In the genomic region with DNA sequence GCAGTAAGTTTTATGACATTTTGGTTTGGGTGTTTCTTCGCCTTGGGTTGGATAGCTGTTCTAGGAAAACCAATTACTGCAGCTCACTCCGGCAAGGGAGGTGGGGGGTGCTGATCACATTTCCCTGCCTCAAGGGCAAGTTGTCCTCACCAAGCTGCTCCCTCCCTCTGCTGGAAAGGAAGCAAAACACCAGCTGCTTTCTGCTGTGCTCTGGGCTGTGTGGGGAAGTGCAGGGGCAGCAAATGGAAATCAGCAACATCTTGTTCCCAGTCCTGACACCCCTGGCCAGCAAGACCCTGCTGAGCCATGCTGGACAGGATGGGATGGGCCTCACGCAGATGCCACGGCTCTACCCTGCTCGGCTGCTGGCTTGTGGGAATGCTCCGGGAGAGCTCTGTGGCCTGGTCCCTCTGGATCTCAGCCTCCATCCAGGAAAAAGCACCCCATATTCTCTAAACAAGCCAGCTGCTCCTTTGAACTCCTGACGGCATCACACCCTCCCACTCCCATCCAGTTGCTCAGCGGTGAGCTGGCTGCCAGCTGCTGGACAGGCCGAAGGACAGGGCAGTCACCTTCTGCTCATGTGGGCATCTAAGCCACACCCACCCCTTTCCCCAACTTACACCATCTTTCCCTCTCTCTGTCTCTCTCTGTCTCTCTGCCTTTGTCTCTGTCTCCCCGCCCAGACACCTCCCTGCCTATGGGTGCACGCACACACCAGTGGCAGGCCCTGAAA, we compare ENCODE assay signal across 1 cellular context.
TF ChIP-seq lines count a peak whose summit lies in the region.

No MANE protein-coding gene starts in this region.

TF ChIP-seq in HepG2, 621 proteins besides CTCF, POLR2A, EP300 and RAD21 (continued from another document):
- TF ChIP-seq ZNF414 (CRISPR knock-in tag; IDR thresholded peaks at IDR 0.05) = no peak
- no peak for TF ChIP-seq KMT2B (CRISPR knock-in tag; IDR thresholded peaks at IDR 0.05)
- no peak for TF ChIP-seq GRHL1 (CRISPR knock-in tag; conservative IDR thresholded peaks at IDR 0.05)
- no peak for TF ChIP-seq PAX8 (CRISPR knock-in tag; IDR thresholded peaks at IDR 0.05; ENCODE audit: borderline replicate concordance)
- no peak for TF ChIP-seq NR3C1 (CRISPR knock-in tag; IDR thresholded peaks at IDR 0.05)
- no peak for TF ChIP-seq KLF9 (CRISPR knock-in tag; IDR thresholded peaks at IDR 0.05; ENCODE audit: low read depth)
- no peak for TF ChIP-seq HNF1A (IDR thresholded peaks at IDR 0.05; ENCODE audit: low read depth)
- TF ChIP-seq HNF1A (CRISPR knock-in tag; IDR thresholded peaks at IDR 0.05; ENCODE audit: borderline replicate concordance) = no peak
- no peak for TF ChIP-seq ZNF652 (CRISPR knock-in tag; IDR thresholded peaks at IDR 0.05; ENCODE audit: borderline replicate concordance, low read depth)
- no peak for TF ChIP-seq ZFY (CRISPR knock-in tag; IDR thresholded peaks at IDR 0.05)
- no peak for TF ChIP-seq HMG20B (CRISPR knock-in tag; conservative IDR thresholded peaks at IDR 0.05)
- TF ChIP-seq KDM4B (CRISPR knock-in tag; IDR thresholded peaks at IDR 0.05) = no peak
- TF ChIP-seq NR2F2 (IDR thresholded peaks at IDR 0.05; ENCODE audit: borderline replicate concordance, low read depth) = no peak
- TF ChIP-seq ZNF780A (CRISPR knock-in tag; IDR thresholded peaks at IDR 0.05) = no peak
- TF ChIP-seq ZNF737 (CRISPR knock-in tag; IDR thresholded peaks at IDR 0.05; ENCODE audit: borderline replicate concordance) = no peak
- no peak for TF ChIP-seq ZNF563 (CRISPR knock-in tag; IDR thresholded peaks at IDR 0.05)
- TF ChIP-seq SALL1 (CRISPR knock-in tag; IDR thresholded peaks at IDR 0.05) = 0 out of 2 replicates have a peak, but pooled peaks have one; percentile 19
- no peak for TF ChIP-seq NFE2 (CRISPR knock-in tag; IDR thresholded peaks at IDR 0.05)
- TF ChIP-seq, protein P1, sequence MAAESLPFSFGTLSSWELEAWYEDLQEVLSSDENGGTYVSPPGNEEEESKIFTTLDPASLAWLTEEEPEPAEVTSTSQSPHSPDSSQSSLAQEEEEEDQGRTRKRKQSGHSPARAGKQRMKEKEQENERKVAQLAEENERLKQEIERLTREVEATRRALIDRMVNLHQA (CRISPR knock-in tag; IDR thresholded peaks at IDR 0.05) = no peak
- no peak for TF ChIP-seq NFIC (IDR thresholded peaks at IDR 0.05; ENCODE audit: low read length)
- TF ChIP-seq SYNCRIP (IDR thresholded peaks at IDR 0.05; ENCODE audit: insufficient read depth, low read depth, low read length) = no peak
- no peak for TF ChIP-seq HDAC6 (IDR thresholded peaks at IDR 0.05; ENCODE audit: low read depth, low read length)
- TF ChIP-seq MXD4 (CRISPR knock-in tag; IDR thresholded peaks at IDR 0.05) = no peak
- no peak for TF ChIP-seq SP2 (CRISPR knock-in tag; IDR thresholded peaks at IDR 0.05)
- no peak for TF ChIP-seq ZBTB3 (CRISPR knock-in tag; IDR thresholded peaks at IDR 0.05; ENCODE audit: borderline replicate concordance, low read depth)
- TF ChIP-seq ZNF30 (CRISPR knock-in tag; IDR thresholded peaks at IDR 0.05) = no peak
- TF ChIP-seq SP4 (CRISPR knock-in tag; IDR thresholded peaks at IDR 0.05) = no peak
- no peak for TF ChIP-seq ZNF761 (CRISPR knock-in tag; conservative IDR thresholded peaks at IDR 0.05)
- TF ChIP-seq KAT8 (CRISPR knock-in tag; IDR thresholded peaks at IDR 0.05) = no peak
- no peak for TF ChIP-seq SIX4 (CRISPR knock-in tag; IDR thresholded peaks at IDR 0.05)
- no peak for TF ChIP-seq ZNF616 (CRISPR knock-in tag; IDR thresholded peaks at IDR 0.05; ENCODE audit: low read depth)
- TF ChIP-seq ZNF672 (CRISPR knock-in tag; IDR thresholded peaks at IDR 0.05) = no peak
- no peak for TF ChIP-seq ZC3H4 (CRISPR knock-in tag; IDR thresholded peaks at IDR 0.05; ENCODE audit: borderline replicate concordance)
- TF ChIP-seq, protein P2, sequence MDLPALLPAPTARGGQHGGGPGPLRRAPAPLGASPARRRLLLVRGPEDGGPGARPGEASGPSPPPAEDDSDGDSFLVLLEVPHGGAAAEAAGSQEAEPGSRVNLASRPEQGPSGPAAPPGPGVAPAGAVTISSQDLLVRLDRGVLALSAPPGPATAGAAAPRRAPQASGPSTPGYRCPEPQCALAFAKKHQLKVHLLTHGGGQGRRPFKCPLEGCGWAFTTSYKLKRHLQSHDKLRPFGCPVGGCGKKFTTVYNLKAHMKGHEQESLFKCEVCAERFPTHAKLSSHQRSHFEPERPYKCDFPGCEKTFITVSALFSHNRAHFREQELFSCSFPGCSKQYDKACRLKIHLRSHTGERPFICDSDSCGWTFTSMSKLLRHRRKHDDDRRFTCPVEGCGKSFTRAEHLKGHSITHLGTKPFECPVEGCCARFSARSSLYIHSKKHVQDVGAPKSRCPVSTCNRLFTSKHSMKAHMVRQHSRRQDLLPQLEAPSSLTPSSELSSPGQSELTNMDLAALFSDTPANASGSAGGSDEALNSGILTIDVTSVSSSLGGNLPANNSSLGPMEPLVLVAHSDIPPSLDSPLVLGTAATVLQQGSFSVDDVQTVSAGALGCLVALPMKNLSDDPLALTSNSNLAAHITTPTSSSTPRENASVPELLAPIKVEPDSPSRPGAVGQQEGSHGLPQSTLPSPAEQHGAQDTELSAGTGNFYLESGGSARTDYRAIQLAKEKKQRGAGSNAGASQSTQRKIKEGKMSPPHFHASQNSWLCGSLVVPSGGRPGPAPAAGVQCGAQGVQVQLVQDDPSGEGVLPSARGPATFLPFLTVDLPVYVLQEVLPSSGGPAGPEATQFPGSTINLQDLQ (CRISPR knock-in tag; IDR thresholded peaks at IDR 0.05) = no peak
- TF ChIP-seq ZNF777 (CRISPR knock-in tag; IDR thresholded peaks at IDR 0.05) = no peak
- no peak for TF ChIP-seq ZNF24 (IDR thresholded peaks at IDR 0.05)
- peak; percentile 30 for TF ChIP-seq ZNF687 (CRISPR knock-in tag; IDR thresholded peaks at IDR 0.05)
- TF ChIP-seq E2F2 (CRISPR knock-in tag; IDR thresholded peaks at IDR 0.05; ENCODE audit: borderline replicate concordance) = no peak
